ENCODE assay signal across 2 cellular contexts in the genomic region with DNA sequence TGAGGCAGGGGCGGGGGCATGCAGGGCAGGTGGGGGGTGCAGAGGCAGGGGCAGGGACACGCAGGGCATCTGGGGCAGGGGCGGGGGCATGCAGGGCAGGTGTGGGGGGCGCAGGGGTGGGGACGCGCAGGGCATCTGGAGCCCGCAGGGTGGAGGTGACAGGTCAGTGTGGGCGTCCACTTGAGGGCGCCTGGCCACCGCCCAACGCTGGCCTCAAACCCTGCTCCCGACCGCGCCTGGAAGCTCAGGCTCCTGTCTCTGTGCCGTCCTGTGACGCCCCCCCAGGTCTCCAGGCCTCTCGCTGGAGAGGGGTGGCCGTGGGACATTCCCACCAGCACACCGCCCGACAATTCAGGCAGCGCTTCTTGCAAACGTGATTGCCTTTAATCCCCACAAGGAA. TPM values are rescaled to one million over a fixed set of nuclear protein-coding genes. Genes with fewer than 3 reads are reported as not detected.
"Had no signal": no experiment of that assay in that cellular context is flagged by ENCODE, and none has a peak within 500 bp of the region (broad histone marks: within the 10 kb centered on the region; RNA-seq: fewer than 3 reads in every experiment).

No MANE protein-coding gene starts in this region.

RNA-seq across cellular contexts. Expression of a gene that starts 59.4 kb away (rescaled TPM):
- total RNA-seq: renal cortical epithelial cell, smooth muscle cell had no signal
- polyA plus RNA-seq: smooth muscle cell had no signal
